In genomic region chr17:79623786-79624657, GRCh38 we compare ENCODE assay signal across 25 cellular contexts. TPM values are rescaled to one million over a fixed set of nuclear protein-coding genes. Genes with fewer than 3 reads are reported as not detected.
DNase-seq lines count a peak whose midpoint lies in the region; FAIRE-seq and TF ChIP-seq lines count a peak whose summit lies in the region.
"Had no signal": no experiment of that assay in that cellular context is flagged by ENCODE, and none has a peak within 500 bp of the region (broad histone marks: within the 10 kb centered on the region; RNA-seq: fewer than 3 reads in every experiment).

No MANE protein-coding gene starts in this region.

- H3K9me2 ChIP-seq in Karpas-422 (replicated peaks; ENCODE audit: insufficient read depth, low read length) = no peaks in the 10 kb centered on the region

- no peak overlapping the region for H3K27ac ChIP-seq in sigmoid colon
- no peak overlapping the region for H3K27ac ChIP-seq in Karpas-422 (ENCODE audit: low read length)
- H3K27ac ChIP-seq: cardiac muscle cell, hepatocyte, tibial nerve had no signal

- peak; percentile 9 for DNase-seq in activated T-cell treated with anti-CD3 and anti-CD28 coated beads, Interleukin-2, amount 50 U/mL, for 1 hour
- DNase-seq in activated T-cell treated with anti-CD3 and anti-CD28 coated beads for 4 hours = no peak
- DNase-seq in D721Med (ENCODE audit: insufficient read length, low spot score) = peak; percentile 15
- DNase-seq in islet precursor cell = peak; percentile 58
- peak; percentile 48 for DNase-seq in sigmoid colon
- no peak for DNase-seq in erythroblast (lab: John Stamatoyannopoulos, UW)
- DNase-seq in DMS 273 treated with DMSO at 0.1 percent for 48 hours (lab: John Stamatoyannopoulos, UW) = no peak
- no peak for DNase-seq in Karpas-422
- DNase-seq: activated B cell treated with CpG ODN at 0.5 μM for 24 hours; CD4-positive, CD25-positive, alpha-beta regulatory T cell; DND-41; effector memory CD8-positive, alpha-beta T cell; IMR-90; kidney glomerular epithelial cell; MM.1S; NCI-H2029 treated with DMSO at 0.1 percent for 48 hours; nucleus accumbens; SHP77; stimulated activated CD4-positive, alpha-beta T cell treated with anti-CD3 and anti-CD28 coated beads, Interleukin-4, amount 100 ng/mL, for 4 hours had no signal

- no peak overlapping the region for H3K9ac ChIP-seq in Karpas-422 (ENCODE audit: low read length)

- no peak overlapping the region for H2AFZ ChIP-seq in Karpas-422 (ENCODE audit: low read length)
- H2AFZ ChIP-seq: GM23338, hepatocyte had no signal

- H3K4me2 ChIP-seq in Karpas-422 (ENCODE audit: low read depth, low read length, poor library complexity, severe bottlenecking) = no peak overlapping the region
- H3K4me2 ChIP-seq: GM23338, hepatocyte had no signal

- no peaks in the 10 kb centered on the region for H3K79me2 ChIP-seq in Karpas-422 (ENCODE audit: low read length)
- H3K79me2 ChIP-seq: hepatocyte had no signal

- H3K4me1 ChIP-seq in sigmoid colon (peaks cover 0 to 20% (median 9%) of the 10 kb centered on the region in 4 donors), Karpas-422 (ENCODE audit: low read length) (no peaks in the 10 kb centered on the region)
- H3K4me1 ChIP-seq: tibial nerve had no signal

- intact Hi-C loops in sigmoid colon (cut with DNase I) = no loop called here

- H3K27me3 ChIP-seq in sigmoid colon = no peaks in the 10 kb centered on the region
- H3K27me3 ChIP-seq in Karpas-422 (ENCODE audit: low read length) = 0 out of 2 replicates have a peak, but pooled peaks cover 2% of the 10 kb centered on the region

- TF ChIP-seq CTCF in D721Med (IDR thresholded peaks at IDR 0.05; ENCODE audit: insufficient read depth, missing control alignments) = no peak
- no peak for TF ChIP-seq CTCF in sigmoid colon (IDR thresholded peaks at IDR 0.05)

- 81 to 86% methylated on average over 19 of the region's 19 CpGs for WGBS in sigmoid colon, 2 donors

- TF ChIP-seq EP300 in sigmoid colon (IDR thresholded peaks at IDR 0.05) = no peak

- no peaks in the 10 kb centered on the region for H4K20me1 ChIP-seq in Karpas-422 (ENCODE audit: insufficient read depth, low read depth, low read length)

- no peak for FAIRE-seq in D721Med (lab: Jason Lieb, UNC)
- FAIRE-seq: small intestine had no signal

- H3K36me3 ChIP-seq in sigmoid colon (no peaks in the 10 kb centered on the region), Karpas-422 (ENCODE audit: insufficient read depth, low read length) (no peaks in the 10 kb centered on the region)
- H3K36me3 ChIP-seq: cardiac muscle cell, tibial nerve had no signal

- H3K9me3 ChIP-seq in sigmoid colon (no peaks in the 10 kb centered on the region), Karpas-422 (ENCODE audit: low read length) (no peaks in the 10 kb centered on the region)
- H3K9me3 ChIP-seq: tibial nerve had no signal

- no peak overlapping the region for H3K4me3 ChIP-seq in sigmoid colon
- no peak overlapping the region for H3K4me3 ChIP-seq in Karpas-422 (ENCODE audit: low read length)
- H3K4me3 ChIP-seq: cardiac muscle cell, GM23338, hepatocyte, tibial nerve had no signal

- TF ChIP-seq POLR2A in sigmoid colon (IDR thresholded peaks at IDR 0.05) (no peak), erythroblast (IDR thresholded peaks at IDR 0.05; ENCODE audit: low read length) (no peak)

RNA-seq across cellular contexts. Expression of gene RBFOX3, which starts 13.2 kb away (rescaled TPM):
- 10 to 100 TPM; 30.1 to 82.9 (median 49.5) TPM for total RNA-seq in sigmoid colon
- polyA plus RNA-seq in sigmoid colon = 1 to 10 TPM in 2 of 3 donors, not detected in 1; 1.2 to 2.4 TPM
- not detected in 2 replicates for total RNA-seq in Karpas-422 (2014; rRNA removed; shearing (Covaris generic); ENCODE audit: low replicate concordance)
- total RNA-seq: A673; CD4-positive, CD25-positive, alpha-beta regulatory T cell; hepatocyte; IMR-90; tibial nerve had no signal

Comparison
In these comparisons a context has a peak if more than half of its experiments do, and no peak if none do; other contexts are left out.
1. DNase-seq: peak in activated T-cell treated with anti-CD3 and anti-CD28 coated beads, Interleukin-2, amount 50 U/mL, for 1 hour (single experiment), D721Med (single experiment), islet precursor cell (single experiment) and sigmoid colon (single experiment); none in activated T-cell treated with anti-CD3 and anti-CD28 coated beads for 4 hours (single experiment), erythroblast (0 of 2), DMS 273 treated with DMSO at 0.1 percent for 48 hours (single experiment) and Karpas-422 (single experiment).
2. RNA of gene RBFOX3, which starts 13.2 kb away (total RNA-seq): 30.1 to 82.9 TPM in sigmoid colon; not detected in Karpas-422; every median in the first group is over 10 times any median in the second.